In the genomic region with DNA sequence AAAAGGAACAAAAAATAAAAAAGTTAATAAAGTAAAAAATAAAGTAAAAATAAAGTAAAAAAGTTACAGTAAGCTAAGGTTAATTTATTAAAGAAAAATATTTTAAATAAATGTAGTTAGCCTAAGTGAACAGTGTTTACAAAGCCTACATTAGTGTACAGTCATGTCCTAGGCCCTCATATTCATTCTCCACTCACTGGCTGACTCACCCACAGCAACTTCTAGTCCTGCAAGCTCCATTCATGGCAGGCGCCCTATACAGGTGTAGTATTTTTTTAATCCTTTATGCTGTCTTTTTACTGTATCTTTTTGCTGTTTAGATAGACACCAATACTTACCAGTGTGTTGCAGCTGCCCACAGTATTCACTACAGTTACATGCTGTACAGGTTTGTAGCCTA, we compare ENCODE assay signal across 1 cellular context.
TF ChIP-seq lines count a peak whose summit lies in the region.

No MANE protein-coding gene starts in this region.

TF ChIP-seq in K562, 482 proteins besides CTCF, POLR2A, EP300 and RAD21:
- TF ChIP-seq, protein P1, sequence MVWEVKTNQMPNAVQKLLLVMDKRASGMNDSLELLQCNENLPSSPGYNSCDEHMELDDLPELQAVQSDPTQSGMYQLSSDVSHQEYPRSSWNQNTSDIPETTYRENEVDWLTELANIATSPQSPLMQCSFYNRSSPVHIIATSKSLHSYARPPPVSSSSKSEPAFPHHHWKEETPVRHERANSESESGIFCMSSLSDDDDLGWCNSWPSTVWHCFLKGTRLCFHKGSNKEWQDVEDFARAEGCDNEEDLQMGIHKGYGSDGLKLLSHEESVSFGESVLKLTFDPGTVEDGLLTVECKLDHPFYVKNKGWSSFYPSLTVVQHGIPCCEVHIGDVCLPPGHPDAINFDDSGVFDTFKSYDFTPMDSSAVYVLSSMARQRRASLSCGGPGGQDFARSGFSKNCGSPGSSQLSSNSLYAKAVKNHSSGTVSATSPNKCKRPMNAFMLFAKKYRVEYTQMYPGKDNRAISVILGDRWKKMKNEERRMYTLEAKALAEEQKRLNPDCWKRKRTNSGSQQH (CRISPR knock-in tag; IDR thresholded peaks at IDR 0.05), result no peak
- TF ChIP-seq SFPQ (IDR thresholded peaks at IDR 0.05; ENCODE audit: low read depth, low read length) (no peak), TCF3 (CRISPR knock-in tag; IDR thresholded peaks at IDR 0.05) (no peak), ZNF232 (CRISPR knock-in tag; IDR thresholded peaks at IDR 0.05) (no peak)
